ENCODE assay signal across 11 cellular contexts in the genomic region with DNA sequence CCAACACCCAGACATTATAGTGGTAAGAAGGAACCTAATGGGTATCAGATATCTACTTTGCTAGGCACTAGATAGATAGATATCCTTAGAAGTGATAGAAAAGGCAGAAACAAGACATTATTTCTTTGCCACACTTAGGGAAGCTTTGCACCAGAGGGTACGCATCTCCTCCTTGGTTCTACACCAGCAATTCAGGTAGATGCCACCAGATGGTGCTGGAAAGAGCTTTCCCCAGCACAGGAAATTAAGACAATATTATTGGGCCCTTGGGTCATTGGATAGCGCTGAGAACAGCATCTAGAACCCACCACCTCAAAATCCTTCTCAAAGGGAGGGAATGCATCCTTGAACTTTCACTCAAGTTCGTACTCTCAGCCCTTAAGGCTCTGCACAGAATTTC.
DNase-seq lines count a peak whose midpoint lies in the region; ATAC-seq and TF ChIP-seq lines count a peak whose summit lies in the region.
"Had no signal": no experiment of that assay in that cellular context is flagged by ENCODE, and none has a peak within 500 bp of the region (broad histone marks: within the 10 kb centered on the region; RNA-seq: fewer than 3 reads in every experiment).

No MANE protein-coding gene starts in this region.

- H3K4me3 ChIP-seq in heart right ventricle: no peak overlapping the region
- no peak overlapping the region for H3K4me3 ChIP-seq in NT2/D1 (ENCODE audit: insufficient read length, low read depth)
- no peak overlapping the region for H3K4me3 ChIP-seq in fibroblast of the aortic adventitia (ENCODE audit: low read depth, low read length)
- H3K4me3 ChIP-seq in ascending aorta: no peak overlapping the region
- H3K4me3 ChIP-seq in coronary artery: no peak overlapping the region
- H3K4me3 ChIP-seq: thoracic aorta had no signal

- ATAC-seq in heart right ventricle (no peak), left cardiac atrium (no peak)

- no peaks in the 10 kb centered on the region for H3K4me1 ChIP-seq in heart right ventricle
- H3K4me1 ChIP-seq in NT2/D1 (ENCODE audit: insufficient read depth, insufficient read length): peaks cover 3% of the 10 kb centered on the region
- no peaks in the 10 kb centered on the region for H3K4me1 ChIP-seq in ascending aorta

- H3K9me3 ChIP-seq in heart right ventricle (peaks cover 0 to 2% (median 0%) of the 10 kb centered on the region in 11 donors), NT2/D1 (ENCODE audit: insufficient read depth, low read length) (no peaks in the 10 kb centered on the region), ascending aorta (no peaks in the 10 kb centered on the region)
- H3K9me3 ChIP-seq: thoracic aorta had no signal

- H3K27me3 ChIP-seq in heart right ventricle (peaks cover 0 to 28% (median 14%) of the 10 kb centered on the region in 7 donors), NT2/D1 (ENCODE audit: insufficient read depth, insufficient read length) (no peaks in the 10 kb centered on the region), ascending aorta (no peaks in the 10 kb centered on the region)

- intact Hi-C loops in heart right ventricle (cut with DNase I) (loop anchor here in 2 of 10 donors (5.0 kb wide), 2 partner anchors 61 to 66 kb away; no protein-coding TSS in a partner anchor), left cardiac atrium (cut with DNase I) (no loop called here), ascending aorta (cut with DNase I) (no loop called here), posterior cingulate gyrus (cut with DNase I) (no loop called here)

- H3K27ac ChIP-seq in heart right ventricle (no peak overlapping the region), ascending aorta (no peak overlapping the region), coronary artery (no peak overlapping the region)
- H3K27ac ChIP-seq: thoracic aorta had no signal

- H3K36me3 ChIP-seq in heart right ventricle (no peaks in the 10 kb centered on the region), NT2/D1 (ENCODE audit: insufficient read depth, insufficient read length, low read length) (no peaks in the 10 kb centered on the region), ascending aorta (no peaks in the 10 kb centered on the region)
- H3K36me3 ChIP-seq: thoracic aorta had no signal

- 57 to 61% methylated on average over 3 of the region's 3 CpGs for WGBS in heart right ventricle, 2 donors

- TF ChIP-seq CTCF in heart right ventricle (IDR thresholded peaks at IDR 0.05): peak in 6 of 9 donors; percentile 26 to 44 (median 30)
- peak; percentile 24 for TF ChIP-seq CTCF in fibroblast of the aortic adventitia (IDR thresholded peaks at IDR 0.05; ENCODE audit: insufficient read depth, low read length)
- no peak for TF ChIP-seq CTCF in ascending aorta (IDR thresholded peaks at IDR 0.05)
- TF ChIP-seq CTCF in coronary artery (IDR thresholded peaks at IDR 0.05): no peak

- H3K9ac ChIP-seq in NT2/D1 (ENCODE audit: insufficient read length, low read depth): no peak overlapping the region

- no peak for DNase-seq in heart right ventricle
- no peak for DNase-seq in left cardiac atrium
- peak; percentile 9 for DNase-seq in NT2/D1 (ENCODE audit: low read depth, low spot score)
- no peak for DNase-seq in fibroblast of the aortic adventitia (ENCODE audit: low read depth)
- DNase-seq in ascending aorta (ENCODE audit: low spot score in 2 of 2): no peak
- DNase-seq in coronary artery (ENCODE audit: low spot score): no peak
- no peak for DNase-seq in NCI-H187 (lab: John Stamatoyannopoulos, UW)
- no peak for DNase-seq in posterior cingulate gyrus
- DNase-seq: C1 segment of cervical spinal cord; effector CD8-positive, alpha-beta T cell had no signal

Comparison
In these comparisons a context has a peak if more than half of its experiments do, and no peak if none do; other contexts are left out.
1. CTCF ChIP-seq: peak in heart right ventricle (6 of 9) and fibroblast of the aortic adventitia (single experiment); none in ascending aorta (0 of 3) and coronary artery (single experiment).